17 cellular contexts compared by ENCODE assay signal in the genomic region with DNA sequence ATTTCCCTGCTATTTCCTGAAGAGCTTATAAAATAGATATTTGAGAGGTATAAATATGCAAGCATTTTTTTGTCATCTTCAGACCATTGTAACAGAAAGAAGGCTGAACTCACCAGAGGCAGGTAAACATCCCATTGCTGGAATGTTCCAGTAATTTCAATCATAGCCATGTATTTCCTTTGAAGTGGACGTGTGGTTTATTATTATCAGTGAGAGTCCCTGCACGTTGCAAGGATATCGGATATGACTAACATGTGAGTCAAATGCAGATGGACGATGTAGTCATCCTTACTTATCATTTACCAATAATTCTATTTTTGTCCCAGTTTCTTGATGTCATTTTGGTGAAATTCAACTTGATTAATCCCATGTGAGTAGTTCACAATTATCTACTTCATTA.
DNase-seq lines count a peak whose midpoint lies in the region; ATAC-seq, FAIRE-seq and TF ChIP-seq lines count a peak whose summit lies in the region.
"Had no signal": no experiment of that assay in that cellular context is flagged by ENCODE, and none has a peak within 500 bp of the region (broad histone marks: within the 10 kb centered on the region; RNA-seq: fewer than 3 reads in every experiment).

No MANE protein-coding gene starts in this region.

- H3K4me3 Mint-ChIP-seq in astrocyte (ENCODE audit: unreplicated experiment) = no peak overlapping the region
- H3K4me3 Mint-ChIP-seq: activated B cell treated with CpG ODN at 0.5 μM for 24 hours; activated naive CD4-positive, alpha-beta T cell treated with anti-CD3 and anti-CD28 coated beads, Interleukin-2, amount 10 ng/mL, durations not matched to agents 7 days and 5 days; B cell; immature natural killer cell had no signal

- ATAC-seq in IMR-90 (ENCODE audit: low read depth) (peak; percentile 83), HG03025 (IDR thresholded peaks at IDR 0.05; ENCODE audit: low FRiP score, unreplicated experiment) (no peak)

- no peaks in the 10 kb centered on the region for H3K79me2 ChIP-seq in astrocyte (ENCODE audit: insufficient read depth, low read length)

- H3K27me3 Mint-ChIP-seq in astrocyte (ENCODE audit: low read depth, unreplicated experiment) = peaks cover 6% of the 10 kb centered on the region
- H3K27me3 Mint-ChIP-seq: activated B cell treated with CpG ODN at 0.5 μM for 24 hours; activated naive CD4-positive, alpha-beta T cell treated with anti-CD3 and anti-CD28 coated beads, Interleukin-2, amount 10 ng/mL, durations not matched to agents 7 days and 5 days; B cell had no signal

- H3K4me1 Mint-ChIP-seq in astrocyte (ENCODE audit: low read depth, unreplicated experiment) = peaks cover 6% of the 10 kb centered on the region
- H3K4me1 Mint-ChIP-seq: activated B cell treated with CpG ODN at 0.5 μM for 24 hours; activated naive CD4-positive, alpha-beta T cell treated with anti-CD3 and anti-CD28 coated beads, Interleukin-2, amount 10 ng/mL, durations not matched to agents 7 days and 5 days; B cell; immature natural killer cell had no signal

- no peak for TF ChIP-seq POLR2A in IMR-90 (IDR thresholded peaks at IDR 0.05; ENCODE audit: low read depth, low read length)

- H3K4ac ChIP-seq in IMR-90 (ENCODE audit: low read depth, low read length) = peak overlapping the region; percentile 23; the same call in 1 of the 2 replicates

- no peak overlapping the region for H2AK5ac ChIP-seq in IMR-90 (ENCODE audit: low read depth, low read length)

- BruUV-seq in IMR-90 (replicated peaks; lab: Mats Ljungman, UMichigan) (no TSS peak), A673 (replicated peaks; lab: Mats Ljungman, UMichigan) (no TSS peak)

- POLR2A ChIA-PET in IMR-90 (lab: Charles Lee; ENCODE audit: unreplicated experiment) (no interaction called here), A673 (lab: Charles Lee; ENCODE audit: low non-redundant PET) (no interaction called here)

- FAIRE-seq in astrocyte (lab: Jason Lieb, UNC) = peak; percentile 87
- FAIRE-seq: frontal cortex had no signal

- no peak for TF ChIP-seq RAD21 in IMR-90 (IDR thresholded peaks at IDR 0.05; ENCODE audit: low read length)

- H3K9me3 ChIP-seq in IMR-90 (ENCODE audit: control insufficient read depth, insufficient read depth, low read length) (no peaks in the 10 kb centered on the region), astrocyte (ENCODE audit: insufficient read depth, low read depth, low read length) (no peaks in the 10 kb centered on the region), A673 (ENCODE audit: low read depth, low read length, poor library complexity, severe bottlenecking) (no peaks in the 10 kb centered on the region)
- H3K9me3 ChIP-seq: colonic mucosa, testis had no signal

- H3K36me3 Mint-ChIP-seq in astrocyte (ENCODE audit: low read depth, unreplicated experiment) = no peaks in the 10 kb centered on the region
- H3K36me3 Mint-ChIP-seq: activated naive CD4-positive, alpha-beta T cell treated with anti-CD3 and anti-CD28 coated beads, Interleukin-2, amount 10 ng/mL, durations not matched to agents 7 days and 5 days; immature natural killer cell had no signal

- H2BK120ac ChIP-seq in IMR-90 (ENCODE audit: low read depth, low read length) = peak overlapping the region; percentile 75; the same call in 1 of the 2 replicates

- H2BK15ac ChIP-seq in IMR-90 (ENCODE audit: low read depth, low read length) = peak overlapping the region; percentile 33; the same call in 1 of the 3 replicates

- H4K8ac ChIP-seq in IMR-90 (ENCODE audit: low read depth in 2 of 2, low read length in 2 of 2) = peak overlapping the region in 1 of 2 experiments; percentile 68; a peak in 2 of 4 replicates

- CTCF ChIA-PET in IMR-90 (lab: Yijun Ruan, JAX) = no interaction called here
- CTCF ChIA-PET in A673 (lab: Charles Lee) = no interaction called here

- no peak overlapping the region for H3K56ac ChIP-seq in IMR-90 (ENCODE audit: extremely low read depth, insufficient read depth, low read length)

- H3K23ac ChIP-seq in IMR-90 (ENCODE audit: low read depth, low read length) = no peak overlapping the region

- peak overlapping the region; percentile 55 for H2BK5ac ChIP-seq in IMR-90 (ENCODE audit: low read depth, low read length, poor library complexity, severe bottlenecking)

- no peaks in the 10 kb centered on the region for H3K79me1 ChIP-seq in IMR-90 (ENCODE audit: low read depth in 1 of 2, low read length in 2 of 2)

- H3K36me3 ChIP-seq in IMR-90 (ENCODE audit: control insufficient read depth, insufficient read depth, low read length) (no peaks in the 10 kb centered on the region), astrocyte (ENCODE audit: insufficient read depth, low read length) (no peaks in the 10 kb centered on the region), A673 (ENCODE audit: insufficient read depth, low read length, poor library complexity, severe bottlenecking) (no peaks in the 10 kb centered on the region)
- H3K36me3 ChIP-seq: colonic mucosa had no signal

- H3K27ac ChIP-seq in IMR-90 (ENCODE audit: insufficient read depth, low read length) (no peak overlapping the region), astrocyte (ENCODE audit: low read depth, low read length) (peak overlapping the region; percentile 54), A673 (ENCODE audit: low read depth, low read length, poor library complexity, severe bottlenecking) (no peak overlapping the region)
- H3K27ac ChIP-seq: colonic mucosa, testis had no signal

- intact Hi-C loops in IMR-90 (cut with micrococcal nuclease) (no loop called here), A673 (cut with micrococcal nuclease; ENCODE audit: unreplicated experiment) (no loop called here)

- in situ Hi-C loops in IMR-90 (cut with MboI; ENCODE audit: low sequenced_read_pairs) = no loop called here

- no peaks in the 10 kb centered on the region for H3K9me3 Mint-ChIP-seq in astrocyte (ENCODE audit: unreplicated experiment)
- H3K9me3 Mint-ChIP-seq: activated naive CD4-positive, alpha-beta T cell treated with anti-CD3 and anti-CD28 coated beads, Interleukin-2, amount 10 ng/mL, durations not matched to agents 7 days and 5 days; immature natural killer cell had no signal

- H2BK20ac ChIP-seq in IMR-90 (ENCODE audit: low read depth, low read length) = peak overlapping the region; percentile 84; the same call in 1 of the 2 replicates

- H3K9me1 ChIP-seq in IMR-90 (ENCODE audit: insufficient read depth, low read length) = peaks cover 3% of the 10 kb centered on the region; the same call in 1 of the 2 replicates

- H4K20me1 ChIP-seq in IMR-90 (ENCODE audit: insufficient read depth, low read length) (no peaks in the 10 kb centered on the region), astrocyte (ENCODE audit: insufficient read depth, low read length) (no peaks in the 10 kb centered on the region)

- no peaks in the 10 kb centered on the region for H3K27me3 ChIP-seq in IMR-90 (ENCODE audit: control insufficient read depth, insufficient read depth, low read length)
- no peaks in the 10 kb centered on the region for H3K27me3 ChIP-seq in astrocyte (ENCODE audit: insufficient read depth, low read length)
- H3K27me3 ChIP-seq in A673 (replicated peaks; ENCODE audit: insufficient read depth, low read depth, low read length, poor library complexity) = no peaks in the 10 kb centered on the region
- H3K27me3 ChIP-seq: colonic mucosa, testis had no signal

- H4K91ac ChIP-seq in IMR-90 (ENCODE audit: insufficient read depth, low read depth, low read length) = no peak overlapping the region

- no peak for TF ChIP-seq CTCF in IMR-90 (conservative IDR thresholded peaks at IDR 0.05; ENCODE audit: low read depth, low read length)
- no peak for TF ChIP-seq CTCF in astrocyte (IDR thresholded peaks at IDR 0.05; ENCODE audit: insufficient read depth, low read depth, low read length)
- TF ChIP-seq CTCF in foreskin fibroblast (IDR thresholded peaks at IDR 0.05; ENCODE audit: low read depth, low read length) = no peak
- no peak for TF ChIP-seq CTCF in A673 (conservative IDR thresholded peaks at IDR 0.05; ENCODE audit: low read depth, low read length)

- no peak overlapping the region for H3K18ac ChIP-seq in IMR-90 (ENCODE audit: low read depth, low read length)

- WGBS in IMR-90 (ENCODE audit: extremely low coverage in 2 of 2, insufficient read length in 1 of 2), 2 experiments = no CpG with 5 or more reads among the region's 4 CpGs

- no peak overlapping the region for H2AK9ac ChIP-seq in IMR-90 (replicated peaks; ENCODE audit: low read depth, low read length, poor library complexity)

- no peak overlapping the region for H3K9ac ChIP-seq in IMR-90 (ENCODE audit: low read depth, low read length)
- peak overlapping the region; percentile 43 for H3K9ac ChIP-seq in astrocyte (ENCODE audit: low read length)

- H2AFZ ChIP-seq in IMR-90 (replicated peaks; ENCODE audit: low read length, poor library complexity) (no peak overlapping the region), astrocyte (ENCODE audit: low read depth, low read length) (no peak overlapping the region)

- H3K4me3 ChIP-seq in IMR-90 (ENCODE audit: insufficient read depth, low read depth, low read length) (no peak overlapping the region), astrocyte (ENCODE audit: insufficient read depth, low read depth, low read length) (no peak overlapping the region), foreskin fibroblast (ENCODE audit: low read depth in 1 of 2, low read length in 2 of 2) (no peak overlapping the region), A673 (ENCODE audit: low read depth, low read length, poor library complexity, severe bottlenecking) (no peak overlapping the region)
- H3K4me3 ChIP-seq: colonic mucosa, testis had no signal

- no peak overlapping the region for H3K27ac Mint-ChIP-seq in astrocyte (ENCODE audit: unreplicated experiment)
- H3K27ac Mint-ChIP-seq: activated B cell treated with CpG ODN at 0.5 μM for 24 hours; activated naive CD4-positive, alpha-beta T cell treated with anti-CD3 and anti-CD28 coated beads, Interleukin-2, amount 10 ng/mL, durations not matched to agents 7 days and 5 days; B cell; immature natural killer cell had no signal

- dilution Hi-C loops in IMR-90 (cut with HindIII; ENCODE audit: low sequenced_read_pairs, unreplicated experiment) = no loop called here

- H3K4me2 ChIP-seq in IMR-90 (ENCODE audit: low read depth, low read length) (no peak overlapping the region), astrocyte (ENCODE audit: low read length) (peak overlapping the region; percentile 63)

- peaks cover 8% of the 10 kb centered on the region for H3K4me1 ChIP-seq in IMR-90 (ENCODE audit: control insufficient read depth, insufficient read depth, low read length)
- H3K4me1 ChIP-seq in astrocyte (ENCODE audit: insufficient read depth, low read length) = peaks cover 10% of the 10 kb centered on the region
- no peaks in the 10 kb centered on the region for H3K4me1 ChIP-seq in A673 (ENCODE audit: insufficient read depth, low read length, poor library complexity, severe bottlenecking)
- H3K4me1 ChIP-seq: colonic mucosa, testis had no signal

- no peak overlapping the region for H4K5ac ChIP-seq in IMR-90 (ENCODE audit: low read depth, low read length)

- H3K14ac ChIP-seq in IMR-90 (replicated peaks; ENCODE audit: low read depth, low read length) = no peak overlapping the region

- DNase-seq in AG08396 (ENCODE audit: low spot score) (peak; percentile 36), IMR-90 (peak; percentile 97), astrocyte (ENCODE audit: low read depth) (peak; percentile 98), foreskin fibroblast (peak; percentile 54 to 56), NCI-H2227 treated with DMSO at 0.1 percent for 48 hours (lab: John Stamatoyannopoulos, UW) (no peak), dedifferentiated amniotic fluid mesenchymal stem cell (ENCODE audit: extremely low spot score) (no peak), A673 (ENCODE audit: low spot score) (no peak)
- DNase-seq: activated B cell treated with CpG ODN at 0.5 μM for 24 hours; activated naive CD4-positive, alpha-beta T cell treated with anti-CD3 and anti-CD28 coated beads, Interleukin-2, amount 10 ng/mL, durations not matched to agents 7 days and 5 days; colonic mucosa; immature natural killer cell; midbrain; occipital lobe; testis had no signal

Comparison
In these comparisons a context has a peak if more than half of its experiments do, and no peak if none do; other contexts are left out.
1. DNase-seq: peak in AG08396 (single experiment), IMR-90 (single experiment), astrocyte (single experiment) and foreskin fibroblast (2 of 2); none in NCI-H2227 treated with DMSO at 0.1 percent for 48 hours (single experiment), dedifferentiated amniotic fluid mesenchymal stem cell (single experiment) and A673 (single experiment).